In genomic region chr3:50600141-50600753, GRCh38 we compare ENCODE assay signal across 8 cellular contexts. TPM values are rescaled to one million over a fixed set of nuclear protein-coding genes. Genes with fewer than 3 reads are reported as not detected.
DNase-seq lines count a peak whose midpoint lies in the region; ATAC-seq, FAIRE-seq and TF ChIP-seq lines count a peak whose summit lies in the region.

No MANE protein-coding gene starts in this region.

- ATAC-seq in activated CD8-positive, alpha-beta memory T cell treated with anti-CD3 and anti-CD28 coated beads, Interleukin-2, amount 10 ng/mL, durations not matched to agents 7 days and 5 days = no peak
- ATAC-seq in HepG2 (no peak), HG03045 (IDR thresholded peaks at IDR 0.05; ENCODE audit: unreplicated experiment) (no peak), HG03432 (IDR thresholded peaks at IDR 0.05; ENCODE audit: unreplicated experiment) (no peak), GM19023 (IDR thresholded peaks at IDR 0.05; ENCODE audit: unreplicated experiment) (no peak)

- POLR2A ChIA-PET in HepG2 (lab: Yijun Ruan, JAX) = interaction anchor here (1.5 to 4.7 kb wide), 9 partner anchors 10 to 785 kb away, joined by 5 to 176 read pairs (median 20); partner anchors contain the start of genes C3orf18, CISH, HEMK1 and MANF

- TF ChIP-seq RAD21 in HepG2 (CRISPR knock-in tag; IDR thresholded peaks at IDR 0.05) = no peak

- H3K36me3 Mint-ChIP-seq in activated CD4-positive, alpha-beta T cell treated with anti-CD3 and anti-CD28 coated beads, Interleukin-2, amount 10 ng/mL, durations not matched to agents 24 days and 14 days (ENCODE audit: low read depth) = peaks cover 62% of the 10 kb centered on the region
- peaks cover 33% of the 10 kb centered on the region for H3K36me3 Mint-ChIP-seq in activated CD8-positive, alpha-beta memory T cell treated with anti-CD3 and anti-CD28 coated beads, Interleukin-2, amount 10 ng/mL, durations not matched to agents 7 days and 5 days

- H3K9me3 ChIP-seq in HepG2 (ENCODE audit: low read length) = no peaks in the 10 kb centered on the region
- peaks cover 0 to 3% (median 0%) of the 10 kb centered on the region in 5 donors for H3K9me3 ChIP-seq in subcutaneous abdominal adipose tissue (ENCODE audit: control insufficient read depth in 5 of 5, low read length in 5 of 5)

- TF ChIP-seq EP300 in HepG2 (IDR thresholded peaks at IDR 0.05; ENCODE audit: low read depth in 2 of 2, low read length in 2 of 2) (no peak), HepG2 (CRISPR knock-in tag; IDR thresholded peaks at IDR 0.05; ENCODE audit: borderline replicate concordance) (no peak)

- H3K4me2 ChIP-seq in HepG2 (ENCODE audit: low read depth, low read length) = peak overlapping the region; percentile 98

- H3K9ac ChIP-seq in HepG2 (ENCODE audit: insufficient read depth, low read depth, low read length) = peak overlapping the region; percentile 89
- peak overlapping the region in 3 of 5 donors; percentile 12 to 85 (median 49) for H3K9ac ChIP-seq in subcutaneous abdominal adipose tissue (ENCODE audit: low read length in 5 of 5)

- WGBS in HepG2 (ENCODE audit: low lambda C conversion rate) = 86% methylated on average over 5 of the region's 9 CpGs

- H3K27ac ChIP-seq in HepG2 (ENCODE audit: extremely low read length, insufficient read depth, low read length) (peak overlapping the region; percentile 97), subcutaneous abdominal adipose tissue (ENCODE audit: low read depth, low read length) (peak overlapping the region; percentile 99)

- H3K4me1 ChIP-seq in HepG2 (ENCODE audit: insufficient read depth, low read length) = peaks cover 74% of the 10 kb centered on the region
- H3K4me1 ChIP-seq in subcutaneous abdominal adipose tissue (ENCODE audit: control insufficient read depth in 5 of 5, insufficient read depth in 5 of 5, low read length in 5 of 5) = peaks cover 29 to 60% (median 47%) of the 10 kb centered on the region in 5 donors

- H3K9me3 Mint-ChIP-seq in activated CD4-positive, alpha-beta T cell treated with anti-CD3 and anti-CD28 coated beads, Interleukin-2, amount 10 ng/mL, durations not matched to agents 24 days and 14 days = no peaks in the 10 kb centered on the region
- H3K9me3 Mint-ChIP-seq in activated CD8-positive, alpha-beta memory T cell treated with anti-CD3 and anti-CD28 coated beads, Interleukin-2, amount 10 ng/mL, durations not matched to agents 7 days and 5 days (ENCODE audit: low read depth) = no peaks in the 10 kb centered on the region

- no peaks in the 10 kb centered on the region for H3K79me2 ChIP-seq in HepG2 (ENCODE audit: insufficient read depth, low read length)

- H3K36me3 ChIP-seq in HepG2 (replicated peaks in 1 of 2; ENCODE audit: control insufficient read depth in 1 of 2, insufficient read depth in 2 of 2, low read length in 2 of 2) = no peaks in the 10 kb centered on the region
- peaks cover 0 to 16% (median 9%) of the 10 kb centered on the region in 5 donors for H3K36me3 ChIP-seq in subcutaneous abdominal adipose tissue (ENCODE audit: control insufficient read depth in 5 of 5, insufficient read depth in 5 of 5, low read length in 5 of 5)

- BruUV-seq in HepG2 (replicated peaks; lab: Mats Ljungman, UMichigan) = no TSS peak

- TF ChIP-seq POLR2A in HepG2 (IDR thresholded peaks at IDR 0.05; ENCODE audit: insufficient read depth in 1 of 2, low read depth in 2 of 2, low read length in 2 of 2) = no peak

- H3K27me3 ChIP-seq in HepG2 (ENCODE audit: control insufficient read depth in 1 of 2, insufficient read depth in 2 of 2, low read length in 2 of 2) (no peaks in the 10 kb centered on the region), subcutaneous abdominal adipose tissue (ENCODE audit: control insufficient read depth in 5 of 5, insufficient read depth in 4 of 5, low read length in 5 of 5) (peaks cover 0 to 6% (median 0%) of the 10 kb centered on the region in 5 donors)

- H4K20me1 ChIP-seq in HepG2 (ENCODE audit: insufficient read depth, low read length) = no peaks in the 10 kb centered on the region

- intact Hi-C loops in activated CD4-positive, alpha-beta T cell treated with anti-CD3 and anti-CD28 coated beads, Interleukin-2, amount 10 ng/mL, durations not matched to agents 24 days and 14 days (cut with micrococcal nuclease) = loop anchor here (10.0 kb wide), 1 partner anchor 1655 kb away; no protein-coding TSS in a partner anchor
- intact Hi-C loops in HepG2 (cut with micrococcal nuclease; ENCODE audit: unreplicated experiment) = no loop called here

- H3K27me3 Mint-ChIP-seq in activated CD4-positive, alpha-beta T cell treated with anti-CD3 and anti-CD28 coated beads, Interleukin-2, amount 10 ng/mL, durations not matched to agents 24 days and 14 days = no peaks in the 10 kb centered on the region
- no peaks in the 10 kb centered on the region for H3K27me3 Mint-ChIP-seq in activated CD8-positive, alpha-beta memory T cell treated with anti-CD3 and anti-CD28 coated beads, Interleukin-2, amount 10 ng/mL, durations not matched to agents 7 days and 5 days

- H3K27ac Mint-ChIP-seq in activated CD4-positive, alpha-beta T cell treated with anti-CD3 and anti-CD28 coated beads, Interleukin-2, amount 10 ng/mL, durations not matched to agents 24 days and 14 days = peak overlapping the region; percentile 98
- H3K27ac Mint-ChIP-seq in activated CD8-positive, alpha-beta memory T cell treated with anti-CD3 and anti-CD28 coated beads, Interleukin-2, amount 10 ng/mL, durations not matched to agents 7 days and 5 days = peak overlapping the region; percentile 100

- peak overlapping the region in 1 of 3 experiments; percentile 72; a peak in 1 of 6 replicates for H3K4me3 ChIP-seq in HepG2 (replicated peaks in 1 of 3; ENCODE audit: insufficient read depth in 1 of 3, low read depth in 2 of 3, low read length in 3 of 3)
- H3K4me3 ChIP-seq in subcutaneous abdominal adipose tissue (ENCODE audit: low read depth in 1 of 5, low read length in 5 of 5) = no peak overlapping the region

- peaks cover 73% of the 10 kb centered on the region for H3K4me1 Mint-ChIP-seq in activated CD4-positive, alpha-beta T cell treated with anti-CD3 and anti-CD28 coated beads, Interleukin-2, amount 10 ng/mL, durations not matched to agents 24 days and 14 days
- H3K4me1 Mint-ChIP-seq in activated CD8-positive, alpha-beta memory T cell treated with anti-CD3 and anti-CD28 coated beads, Interleukin-2, amount 10 ng/mL, durations not matched to agents 7 days and 5 days = peaks cover 85% of the 10 kb centered on the region

- CTCF ChIA-PET in activated CD8-positive, alpha-beta memory T cell treated with anti-CD3 and anti-CD28 coated beads, Interleukin-2, amount 10 ng/mL, durations not matched to agents 7 days and 5 days (lab: Charles Lee) = interaction anchor here (0.9 to 25.1 kb wide), 4 partner anchors 10 to 262 kb away, joined by 3 to 859 read pairs (median 154); partner anchors contain the start of genes C3orf18, CISH, HEMK1 and MAPKAPK3
- CTCF ChIA-PET in HepG2 (lab: Yijun Ruan, JAX; ENCODE audit: low intra/inter-chr PET ratio, low total read pairs) = no interaction called here

- no peak overlapping the region for H2AFZ ChIP-seq in HepG2 (ENCODE audit: low read length)

- DNase-seq in activated CD4-positive, alpha-beta T cell treated with anti-CD3 and anti-CD28 coated beads, Interleukin-2, amount 10 ng/mL, durations not matched to agents 24 days and 14 days = peak; percentile 74
- no peak for DNase-seq in activated CD4-positive, alpha-beta T cell treated with anti-CD3 and anti-CD28 coated beads for 48 hours
- DNase-seq in activated CD8-positive, alpha-beta memory T cell treated with anti-CD3 and anti-CD28 coated beads, Interleukin-2, amount 10 ng/mL, durations not matched to agents 7 days and 5 days = peak; percentile 66
- DNase-seq in HepG2 (ENCODE audit: low spot score) = no peak

- FAIRE-seq in HepG2 (lab: Jason Lieb, UNC) = no peak

- TF ChIP-seq CTCF in HepG2 (CRISPR knock-in tag; IDR thresholded peaks at IDR 0.05) = no peak

- in situ Hi-C loops in HepG2 (cut with HindIII; ENCODE audit: extremely low pct_ligation_motif_present, low pct_unique_long_range_greater_than_20kb) = no loop called here

- H3K4me3 Mint-ChIP-seq in activated CD4-positive, alpha-beta T cell treated with anti-CD3 and anti-CD28 coated beads, Interleukin-2, amount 10 ng/mL, durations not matched to agents 24 days and 14 days = peak overlapping the region; percentile 93
- peak overlapping the region; percentile 45 for H3K4me3 Mint-ChIP-seq in activated CD8-positive, alpha-beta memory T cell treated with anti-CD3 and anti-CD28 coated beads, Interleukin-2, amount 10 ng/mL, durations not matched to agents 7 days and 5 days

RNA-seq across cellular contexts. Expression of gene CISH, which starts 11.3 kb away (rescaled TPM):
- 359 and 361 TPM in 2 replicates for total RNA-seq in activated CD4-positive, alpha-beta T cell treated with anti-CD3 and anti-CD28 coated beads, Interleukin-2, amount 10 ng/mL, durations not matched to agents 24 days and 14 days
- total RNA-seq in activated CD8-positive, alpha-beta memory T cell treated with anti-CD3 and anti-CD28 coated beads, Interleukin-2, amount 10 ng/mL, durations not matched to agents 7 days and 5 days = 100 to 1,000 TPM; 266 to 369 TPM
- 0.73 and 0.91 TPM in 2 replicates for total RNA-seq in HepG2 (2016; rRNA removed; fragmentation: Illumina TruSeq; extraction: Trizol)
- 0.20 and 0.44 TPM in 2 replicates for total RNA-seq in HepG2 (2016; cell fraction: cytosol; rRNA removed; fragmentation: Illumina TruSeq; extraction: Trizol; ENCODE audit: low read depth)
- 0.82 and 1.2 TPM in 2 replicates for total RNA-seq in HepG2 (2016; cell fraction: insoluble cytoplasmic fraction; rRNA removed; fragmentation: Illumina TruSeq; extraction: Trizol)
- total RNA-seq in HepG2 (2016; cell fraction: membrane; rRNA removed; fragmentation: Illumina TruSeq; extraction: Trizol) = 1.2 and 1.4 TPM in 2 replicates
- 0.81 and 0.85 TPM in 2 replicates for total RNA-seq in HepG2 (2016; cell fraction: nucleus; rRNA removed; fragmentation: Illumina TruSeq; extraction: Trizol)
- polyA plus RNA-seq in HepG2 (2011; rRNA removed) = 1.5 and 2.8 TPM in 2 replicates
- 1.5 and 1.7 TPM in 2 replicates for polyA plus RNA-seq in HepG2 (2011; cell fraction: cytosol; rRNA removed)
- polyA plus RNA-seq in HepG2 (2011; cell fraction: nucleus; rRNA removed) = 4.4 and 7.4 TPM in 2 replicates
- polyA plus RNA-seq in HepG2 (2012) = 2.1 and 2.9 TPM in 2 replicates
- polyA plus RNA-seq in HepG2 (2016; cell fraction: cytosol; fragmentation: Illumina TruSeq; extraction: Trizol; ENCODE audit: low read depth) = 0.21 and 0.27 TPM in 2 replicates
- 1.9 and 2.2 TPM in 2 replicates for polyA plus RNA-seq in HepG2 (2016; cell fraction: insoluble cytoplasmic fraction; fragmentation: Illumina TruSeq; extraction: Trizol; ENCODE audit: low read depth)
- 0.84 and 1.0 TPM in 2 replicates for polyA plus RNA-seq in HepG2 (2016; cell fraction: membrane; fragmentation: Illumina TruSeq; extraction: Trizol; ENCODE audit: low read depth)
- polyA plus RNA-seq in HepG2 (2016; cell fraction: nucleus; fragmentation: Illumina TruSeq; extraction: Trizol; ENCODE audit: insufficient read depth, low read depth) = 1.9 and 3.2 TPM in 2 replicates
- 1.9 and 6.3 TPM in 2 replicates for polyA minus RNA-seq in HepG2 (2011; rRNA and poly(A)+ RNA removed; ENCODE audit: low replicate concordance)
- polyA minus RNA-seq in HepG2 (2011; cell fraction: cytosol; rRNA and poly(A)+ RNA removed) = 1.6 and 2.8 TPM in 2 replicates
- 2.6 and 4.6 TPM in 2 replicates for polyA minus RNA-seq in HepG2 (2011; cell fraction: nucleus; rRNA and poly(A)+ RNA removed)

RNA-seq across cellular contexts. Expression of gene MAPKAPK3, which starts 16.7 kb away (rescaled TPM):
- 199 and 207 TPM in 2 replicates for total RNA-seq in activated CD4-positive, alpha-beta T cell treated with anti-CD3 and anti-CD28 coated beads, Interleukin-2, amount 10 ng/mL, durations not matched to agents 24 days and 14 days
- 100 to 1,000 TPM; 156 to 175 TPM for total RNA-seq in activated CD8-positive, alpha-beta memory T cell treated with anti-CD3 and anti-CD28 coated beads, Interleukin-2, amount 10 ng/mL, durations not matched to agents 7 days and 5 days
- total RNA-seq in HepG2 (2016; rRNA removed; fragmentation: Illumina TruSeq; extraction: Trizol) = 41.2 and 48.5 TPM in 2 replicates
- total RNA-seq in HepG2 (2016; cell fraction: cytosol; rRNA removed; fragmentation: Illumina TruSeq; extraction: Trizol; ENCODE audit: low read depth) = 18.9 and 21.3 TPM in 2 replicates
- total RNA-seq in HepG2 (2016; cell fraction: insoluble cytoplasmic fraction; rRNA removed; fragmentation: Illumina TruSeq; extraction: Trizol) = 40.5 and 43.9 TPM in 2 replicates
- 51.7 and 60.5 TPM in 2 replicates for total RNA-seq in HepG2 (2016; cell fraction: membrane; rRNA removed; fragmentation: Illumina TruSeq; extraction: Trizol)
- 21.2 and 24.7 TPM in 2 replicates for total RNA-seq in HepG2 (2016; cell fraction: nucleus; rRNA removed; fragmentation: Illumina TruSeq; extraction: Trizol)
- polyA plus RNA-seq in HepG2 (2011; rRNA removed) = 39.9 and 46.2 TPM in 2 replicates
- polyA plus RNA-seq in HepG2 (2011; cell fraction: cytosol; rRNA removed) = 40.2 and 41.3 TPM in 2 replicates
- 23.0 and 28.1 TPM in 2 replicates for polyA plus RNA-seq in HepG2 (2011; cell fraction: nucleus; rRNA removed)
- 21.8 and 22.2 TPM in 2 replicates for polyA plus RNA-seq in HepG2 (2012)
- 23.5 and 31.3 TPM in 2 replicates for polyA plus RNA-seq in HepG2 (2016; cell fraction: cytosol; fragmentation: Illumina TruSeq; extraction: Trizol; ENCODE audit: low read depth)
- polyA plus RNA-seq in HepG2 (2016; cell fraction: insoluble cytoplasmic fraction; fragmentation: Illumina TruSeq; extraction: Trizol; ENCODE audit: low read depth) = 53.8 and 56.3 TPM in 2 replicates
- 50.2 and 54.3 TPM in 2 replicates for polyA plus RNA-seq in HepG2 (2016; cell fraction: membrane; fragmentation: Illumina TruSeq; extraction: Trizol; ENCODE audit: low read depth)
- 31.0 and 31.6 TPM in 2 replicates for polyA plus RNA-seq in HepG2 (2016; cell fraction: nucleus; fragmentation: Illumina TruSeq; extraction: Trizol; ENCODE audit: insufficient read depth, low read depth)
- polyA minus RNA-seq in HepG2 (2011; rRNA and poly(A)+ RNA removed; ENCODE audit: low replicate concordance) = 48.5 and 89.7 TPM in 2 replicates
- 15.7 and 16.5 TPM in 2 replicates for polyA minus RNA-seq in HepG2 (2011; cell fraction: cytosol; rRNA and poly(A)+ RNA removed)
- 13.4 and 16.9 TPM in 2 replicates for polyA minus RNA-seq in HepG2 (2011; cell fraction: nucleus; rRNA and poly(A)+ RNA removed)

RNA-seq across cellular contexts. Expression of gene HEMK1, which starts 30.9 kb away (rescaled TPM):
- total RNA-seq in activated CD4-positive, alpha-beta T cell treated with anti-CD3 and anti-CD28 coated beads, Interleukin-2, amount 10 ng/mL, durations not matched to agents 24 days and 14 days = 62.9 and 66.0 TPM in 2 replicates
- total RNA-seq in activated CD8-positive, alpha-beta memory T cell treated with anti-CD3 and anti-CD28 coated beads, Interleukin-2, amount 10 ng/mL, durations not matched to agents 7 days and 5 days = 10 to 100 TPM; 49.9 to 61.3 TPM
- total RNA-seq in HepG2 (2016; rRNA removed; fragmentation: Illumina TruSeq; extraction: Trizol) = 6.3 and 9.8 TPM in 2 replicates
- total RNA-seq in HepG2 (2016; cell fraction: cytosol; rRNA removed; fragmentation: Illumina TruSeq; extraction: Trizol; ENCODE audit: low read depth) = 3.3 and 3.8 TPM in 2 replicates
- total RNA-seq in HepG2 (2016; cell fraction: insoluble cytoplasmic fraction; rRNA removed; fragmentation: Illumina TruSeq; extraction: Trizol) = 4.7 and 8.7 TPM in 2 replicates
- total RNA-seq in HepG2 (2016; cell fraction: membrane; rRNA removed; fragmentation: Illumina TruSeq; extraction: Trizol) = 6.7 and 7.4 TPM in 2 replicates
- total RNA-seq in HepG2 (2016; cell fraction: nucleus; rRNA removed; fragmentation: Illumina TruSeq; extraction: Trizol) = 10.1 and 13.3 TPM in 2 replicates
- polyA plus RNA-seq in HepG2 (2011; rRNA removed) = 12.6 and 16.2 TPM in 2 replicates
- polyA plus RNA-seq in HepG2 (2011; cell fraction: cytosol; rRNA removed) = 6.7 and 8.8 TPM in 2 replicates
- 54.5 and 63.4 TPM in 2 replicates for polyA plus RNA-seq in HepG2 (2011; cell fraction: nucleus; rRNA removed)
- 7.1 and 8.2 TPM in 2 replicates for polyA plus RNA-seq in HepG2 (2012)
- polyA plus RNA-seq in HepG2 (2016; cell fraction: cytosol; fragmentation: Illumina TruSeq; extraction: Trizol; ENCODE audit: low read depth) = 4.2 and 5.6 TPM in 2 replicates
- 3.7 and 6.3 TPM in 2 replicates for polyA plus RNA-seq in HepG2 (2016; cell fraction: insoluble cytoplasmic fraction; fragmentation: Illumina TruSeq; extraction: Trizol; ENCODE audit: low read depth)
- 4.9 TPM in 2 replicates for polyA plus RNA-seq in HepG2 (2016; cell fraction: membrane; fragmentation: Illumina TruSeq; extraction: Trizol; ENCODE audit: low read depth)
- polyA plus RNA-seq in HepG2 (2016; cell fraction: nucleus; fragmentation: Illumina TruSeq; extraction: Trizol; ENCODE audit: insufficient read depth, low read depth) = 20.5 and 21.1 TPM in 2 replicates
- polyA minus RNA-seq in HepG2 (2011; rRNA and poly(A)+ RNA removed; ENCODE audit: low replicate concordance) = 15.2 and 19.7 TPM in 2 replicates
- 2.2 and 4.5 TPM in 2 replicates for polyA minus RNA-seq in HepG2 (2011; cell fraction: cytosol; rRNA and poly(A)+ RNA removed)
- polyA minus RNA-seq in HepG2 (2011; cell fraction: nucleus; rRNA and poly(A)+ RNA removed) = 25.0 and 25.6 TPM in 2 replicates

RNA-seq across cellular contexts. Expression of gene C3orf18, which starts 32.7 kb away (rescaled TPM):
- 32.6 and 35.4 TPM in 2 replicates for total RNA-seq in activated CD4-positive, alpha-beta T cell treated with anti-CD3 and anti-CD28 coated beads, Interleukin-2, amount 10 ng/mL, durations not matched to agents 24 days and 14 days
- total RNA-seq in activated CD8-positive, alpha-beta memory T cell treated with anti-CD3 and anti-CD28 coated beads, Interleukin-2, amount 10 ng/mL, durations not matched to agents 7 days and 5 days = 10 to 100 TPM; 15.6 to 17.8 TPM
- total RNA-seq in HepG2 (2016; rRNA removed; fragmentation: Illumina TruSeq; extraction: Trizol) = 1.2 and 1.6 TPM in 2 replicates
- total RNA-seq in HepG2 (2016; cell fraction: cytosol; rRNA removed; fragmentation: Illumina TruSeq; extraction: Trizol; ENCODE audit: low read depth) = 1.2 and 1.5 TPM in 2 replicates
- total RNA-seq in HepG2 (2016; cell fraction: insoluble cytoplasmic fraction; rRNA removed; fragmentation: Illumina TruSeq; extraction: Trizol) = 0.88 and 1.5 TPM in 2 replicates
- total RNA-seq in HepG2 (2016; cell fraction: membrane; rRNA removed; fragmentation: Illumina TruSeq; extraction: Trizol) = 2.2 and 3.1 TPM in 2 replicates
- total RNA-seq in HepG2 (2016; cell fraction: nucleus; rRNA removed; fragmentation: Illumina TruSeq; extraction: Trizol) = 0.97 and 1.1 TPM in 2 replicates
- polyA plus RNA-seq in HepG2 (2011; rRNA removed) = 4.6 and 4.8 TPM in 2 replicates
- polyA plus RNA-seq in HepG2 (2011; cell fraction: cytosol; rRNA removed) = 3.8 and 4.2 TPM in 2 replicates
- polyA plus RNA-seq in HepG2 (2011; cell fraction: nucleus; rRNA removed) = 8.1 and 8.7 TPM in 2 replicates
- polyA plus RNA-seq in HepG2 (2012) = 1.7 and 1.8 TPM in 2 replicates
- polyA plus RNA-seq in HepG2 (2016; cell fraction: cytosol; fragmentation: Illumina TruSeq; extraction: Trizol; ENCODE audit: low read depth) = 1.5 and 1.8 TPM in 2 replicates
- 0.85 and 1.2 TPM in 2 replicates for polyA plus RNA-seq in HepG2 (2016; cell fraction: insoluble cytoplasmic fraction; fragmentation: Illumina TruSeq; extraction: Trizol; ENCODE audit: low read depth)
- polyA plus RNA-seq in HepG2 (2016; cell fraction: membrane; fragmentation: Illumina TruSeq; extraction: Trizol; ENCODE audit: low read depth) = 2.3 and 2.4 TPM in 2 replicates
- 1.6 and 2.3 TPM in 2 replicates for polyA plus RNA-seq in HepG2 (2016; cell fraction: nucleus; fragmentation: Illumina TruSeq; extraction: Trizol; ENCODE audit: insufficient read depth, low read depth)
- polyA minus RNA-seq in HepG2 (2011; rRNA and poly(A)+ RNA removed; ENCODE audit: low replicate concordance) = 6.2 and 6.4 TPM in 2 replicates
- 1.5 and 2.3 TPM in 2 replicates for polyA minus RNA-seq in HepG2 (2011; cell fraction: cytosol; rRNA and poly(A)+ RNA removed)
- polyA minus RNA-seq in HepG2 (2011; cell fraction: nucleus; rRNA and poly(A)+ RNA removed) = 1.8 and 3.5 TPM in 2 replicates

Comparison
In these comparisons a context has a peak if more than half of its experiments do, and no peak if none do; other contexts are left out.
1. DNase-seq: peak in activated CD4-positive, alpha-beta T cell treated with anti-CD3 and anti-CD28 coated beads, Interleukin-2, amount 10 ng/mL, durations not matched to agents 24 days and 14 days (single experiment) and activated CD8-positive, alpha-beta memory T cell treated with anti-CD3 and anti-CD28 coated beads, Interleukin-2, amount 10 ng/mL, durations not matched to agents 7 days and 5 days (single experiment); none in activated CD4-positive, alpha-beta T cell treated with anti-CD3 and anti-CD28 coated beads for 48 hours (single experiment) and HepG2 (single experiment).
2. RNA of gene CISH, which starts 11.3 kb away (total RNA-seq): 266 to 369 TPM in activated CD8-positive, alpha-beta memory T cell treated with anti-CD3 and anti-CD28 coated beads, Interleukin-2, amount 10 ng/mL, durations not matched to agents 7 days and 5 days and 359 to 361 TPM in activated CD4-positive, alpha-beta T cell treated with anti-CD3 and anti-CD28 coated beads, Interleukin-2, amount 10 ng/mL, durations not matched to agents 24 days and 14 days; 0.20 to 1.4 TPM in HepG2; every median in the first group is over 100 times any median in the second.